In the genomic region with DNA sequence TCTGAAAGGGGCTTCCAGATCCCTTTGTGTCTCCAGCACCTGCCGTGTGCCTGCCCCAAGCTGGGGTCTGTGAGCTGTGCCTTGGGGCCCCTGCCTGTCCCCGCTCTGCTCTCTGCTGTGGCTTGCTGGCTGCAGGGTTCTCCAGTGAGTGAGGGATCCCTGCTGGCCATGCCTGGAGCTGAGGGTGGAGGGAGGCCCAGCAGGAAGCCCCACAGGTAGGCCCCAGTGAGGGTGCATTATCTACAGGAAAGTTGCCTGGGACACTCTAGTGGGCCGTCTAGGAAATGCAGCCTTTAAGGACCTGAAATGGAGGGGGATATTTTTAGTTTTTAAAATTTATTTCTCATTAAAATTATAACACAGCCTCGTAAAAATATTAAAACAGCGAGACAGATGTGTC, we compare ENCODE assay signal across 1 cellular context.
TF ChIP-seq lines count a peak whose summit lies in the region.

No MANE protein-coding gene starts in this region.

TF ChIP-seq in H1, 55 proteins besides CTCF, POLR2A, EP300 and RAD21:
- no peak for TF ChIP-seq POU5F1 (IDR thresholded peaks at IDR 0.05; ENCODE audit: low read depth, low read length)
- TF ChIP-seq CTBP2 (IDR thresholded peaks at IDR 0.05; ENCODE audit: borderline replicate concordance, insufficient read depth, insufficient read length, low read length), result no peak
- no peak for TF ChIP-seq JUND (IDR thresholded peaks at IDR 0.05; ENCODE audit: low read length)
- no peak for TF ChIP-seq RBBP5 (IDR thresholded peaks at IDR 0.05; ENCODE audit: borderline replicate concordance, low read depth, low read length)
- no peak for TF ChIP-seq CREB1 (IDR thresholded peaks at IDR 0.05)
- no peak for TF ChIP-seq TEAD4 (IDR thresholded peaks at IDR 0.05; ENCODE audit: low read depth, low read length)
- no peak for TF ChIP-seq CHD2 (IDR thresholded peaks at IDR 0.05; ENCODE audit: low read length)
- TF ChIP-seq TAF7 (optimal IDR thresholded peaks at IDR 0.05; ENCODE audit: borderline replicate concordance, low read depth, low read length), result no peak
- TF ChIP-seq GTF2F1 (IDR thresholded peaks at IDR 0.05; ENCODE audit: borderline replicate concordance, low read depth, low read length), result no peak
- TF ChIP-seq, protein P1, sequence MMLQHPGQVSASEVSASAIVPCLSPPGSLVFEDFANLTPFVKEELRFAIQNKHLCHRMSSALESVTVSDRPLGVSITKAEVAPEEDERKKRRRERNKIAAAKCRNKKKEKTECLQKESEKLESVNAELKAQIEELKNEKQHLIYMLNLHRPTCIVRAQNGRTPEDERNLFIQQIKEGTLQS (IDR thresholded peaks at IDR 0.05; ENCODE audit: insufficient read depth, low read depth, low read length), result no peak
